8 cellular contexts compared by ENCODE assay signal in the genomic region with DNA sequence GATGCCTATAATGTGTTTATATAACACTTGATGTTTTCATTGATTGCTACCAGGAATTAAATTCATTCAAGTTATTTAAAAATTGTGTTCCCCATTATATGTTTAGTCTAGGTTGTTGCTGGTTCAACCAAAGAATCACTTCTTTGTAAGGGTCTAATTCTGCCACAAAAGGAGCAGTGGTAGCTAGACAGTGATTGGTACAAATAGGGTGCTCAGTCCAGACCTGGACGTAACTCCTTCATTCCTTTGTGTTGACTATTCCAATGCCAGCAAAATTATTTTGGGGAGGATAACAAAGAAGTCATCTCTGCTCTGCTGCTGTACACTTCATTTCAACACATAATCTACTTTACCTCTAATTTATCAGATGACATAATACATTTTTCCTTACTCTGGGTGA. TPM values are rescaled to one million over a fixed set of nuclear protein-coding genes. Genes with fewer than 3 reads are reported as not detected.
A peak's percentile ranks its signal among the peaks of the same experiment; 100 is the strongest.
DNase-seq lines count a peak whose midpoint lies in the region; ATAC-seq lines count a peak whose summit lies in the region.

No MANE protein-coding gene starts in this region.

- DNase-seq in HCEC 1CT (peak; percentile 44), T-cell (no peak), glomerular visceral epithelial cell (ENCODE audit: extremely low spot score) (peak; percentile 17), SIG-M5 (lab: John Stamatoyannopoulos, UW) (no peak), NAMALWA (ENCODE audit: low spot score) (no peak)

- H3K4me1 Mint-ChIP-seq in T-cell, result peaks cover 54 to 62% (median 54%) of the 10 kb centered on the region in 3 donors

- H3K36me3 Mint-ChIP-seq in T-cell, result peaks cover 16% of the 10 kb centered on the region

- H3K27ac Mint-ChIP-seq in T-cell, result no peak overlapping the region

- POLR2A ChIA-PET in T-cell (lab: Charles Lee), result interaction anchor here (0.7 to 1.0 kb wide), 2 partner anchors 56 to 773 kb away, joined by 3 to 6 read pairs; no protein-coding TSS in a partner anchor

- peaks cover 0 to 6% of the 10 kb centered on the region in 2 donors for H3K27me3 Mint-ChIP-seq in T-cell

- peak overlapping the region; percentile 99 for H3K4me3 Mint-ChIP-seq in T-cell

- no peak for ATAC-seq in T-cell (replicated peaks in 1 of 4)
- no peak for ATAC-seq in HG02840 (IDR thresholded peaks at IDR 0.05; ENCODE audit: low FRiP score, unreplicated experiment)
- no peak for ATAC-seq in HG02973 (IDR thresholded peaks at IDR 0.05; ENCODE audit: unreplicated experiment)

- H3K4me3 ChIP-seq in skin epidermis, result peak overlapping the region; percentile 69 to 94 (median 88)

- CTCF ChIA-PET in T-cell (lab: Charles Lee), result interaction anchor here in 1 of 2 donors (1.8 kb wide), 1 partner anchor 32 kb away, joined by 9 read pairs; no protein-coding TSS in a partner anchor

- H3K9me3 Mint-ChIP-seq in T-cell, result no peaks in the 10 kb centered on the region

- H3K27ac ChIP-seq in skin epidermis, result peak overlapping the region in 6 of 21 experiments; percentile 16 to 99 (median 97)

RNA-seq across cellular contexts. Expression of gene CHMP2B, which starts 1.2 kb away (rescaled TPM):
- total RNA-seq in T-cell, result 10 to 100 TPM; 18.3 to 26.3 (median 23.3) TPM

RNA-seq across cellular contexts. Expression of gene POU1F1, which starts 48.1 kb away (rescaled TPM):
- total RNA-seq in T-cell, result not detected

Comparison
In these comparisons a context has a peak if more than half of its experiments do, and no peak if none do; other contexts are left out.
1. DNase-seq: peak in HCEC 1CT (single experiment) and glomerular visceral epithelial cell (single experiment); none in T-cell (0 of 34), SIG-M5 (single experiment) and NAMALWA (single experiment).